14 cellular contexts compared by ENCODE assay signal in genomic region chr20:17863577-17864292, GRCh38.
DNase-seq lines count a peak whose midpoint lies in the region; ATAC-seq and TF ChIP-seq lines count a peak whose summit lies in the region.
"Had no signal": no experiment of that assay in that cellular context is flagged by ENCODE, and none has a peak within 500 bp of the region (broad histone marks: within the 10 kb centered on the region; RNA-seq: fewer than 3 reads in every experiment).

No MANE protein-coding gene starts in this region.

- CTCF ChIA-PET in RWPE1 (lab: Yijun Ruan, JAX): interaction anchor here (0.7 kb wide), 1 partner anchor 372 kb away, joined by 4 read pairs; no protein-coding TSS in a partner anchor

- peak; percentile 79 for DNase-seq in COLO668 (lab: John Stamatoyannopoulos, UW; ENCODE audit: unreplicated experiment)
- peak; percentile 73 for DNase-seq in NCI-H2196 (lab: John Stamatoyannopoulos, UW; ENCODE audit: unreplicated experiment)
- peak; percentile 61 for DNase-seq in fibroblast of peridontal ligament (ENCODE audit: extremely low read depth)
- DNase-seq in ovary: peak; percentile 36 to 79 (median 67)
- no peak for DNase-seq in RWPE1 (ENCODE audit: low spot score)
- no peak for DNase-seq in SKM-1 treated with dmso at 0.1 percent for 144 hours (lab: John Stamatoyannopoulos, UW; ENCODE audit: unreplicated experiment)
- DNase-seq: midbrain, PC-3 had no signal

- H3K4me3 ChIP-seq in ovary: no peak overlapping the region
- H3K4me3 ChIP-seq: BLaER1 treated with 17β-estradiol and CSF1 and Interleukin-3, amounts not matched to agents 10 nM and 100 nM; tibial nerve had no signal

- no peaks in the 10 kb centered on the region for H3K36me3 Mint-ChIP-seq in stimulated activated memory B cell treated with anti-CD40 and anti-IgM and Interleukin-4, amounts not matched to agents 10 μg/mL and 1 μg/mL and 100 μg/mL, for 72 hours
- H3K36me3 Mint-ChIP-seq: activated naive CD8-positive, alpha-beta T cell had no signal

- no peaks in the 10 kb centered on the region for H3K27me3 ChIP-seq in ovary
- H3K27me3 ChIP-seq: tibial nerve had no signal

- POLR2A ChIA-PET in RWPE1 (lab: Yijun Ruan, JAX; ENCODE audit: low non-redundant PET): no interaction called here

- TF ChIP-seq POLR2A in ovary (IDR thresholded peaks at IDR 0.05): no peak

- no peak overlapping the region for H3K27ac Mint-ChIP-seq in stimulated activated memory B cell treated with anti-CD40 and anti-IgM and Interleukin-4, amounts not matched to agents 10 μg/mL and 1 μg/mL and 100 μg/mL, for 72 hours
- H3K27ac Mint-ChIP-seq: activated naive CD8-positive, alpha-beta T cell had no signal

- ATAC-seq in stimulated activated memory B cell treated with anti-CD40 and anti-IgM and Interleukin-4, amounts not matched to agents 10 μg/mL and 1 μg/mL and 100 μg/mL, for 72 hours: no peak
- no peak for ATAC-seq in HG02970 (IDR thresholded peaks at IDR 0.05; ENCODE audit: low FRiP score, unreplicated experiment)
- ATAC-seq: PC-3 had no signal

- H3K4me1 Mint-ChIP-seq in stimulated activated memory B cell treated with anti-CD40 and anti-IgM and Interleukin-4, amounts not matched to agents 10 μg/mL and 1 μg/mL and 100 μg/mL, for 72 hours: peaks cover 39% of the 10 kb centered on the region

- H3K4me3 Mint-ChIP-seq in stimulated activated memory B cell treated with anti-CD40 and anti-IgM and Interleukin-4, amounts not matched to agents 10 μg/mL and 1 μg/mL and 100 μg/mL, for 72 hours: no peak overlapping the region
- H3K4me3 Mint-ChIP-seq: activated naive CD8-positive, alpha-beta T cell; central memory CD8-positive, alpha-beta T cell had no signal

- no peaks in the 10 kb centered on the region for H3K9me3 ChIP-seq in ovary
- H3K9me3 ChIP-seq: BLaER1 treated with 17β-estradiol and CSF1 and Interleukin-3, amounts not matched to agents 10 nM and 100 nM; tibial nerve had no signal

- no peak overlapping the region for H3K27ac ChIP-seq in ovary
- no peak overlapping the region for H3K27ac ChIP-seq in RWPE1
- H3K27ac ChIP-seq: BLaER1 treated with 17β-estradiol and CSF1 and Interleukin-3, amounts not matched to agents 10 nM and 100 nM had no signal

- intact Hi-C loops in ovary (cut with DNase I): no loop called here

- 45 to 58% (median 54%) methylated on average over 11 of the region's 11 CpGs for WGBS in ovary, 3 donors

- no peaks in the 10 kb centered on the region for H3K36me3 ChIP-seq in ovary
- H3K36me3 ChIP-seq: BLaER1 treated with 17β-estradiol and CSF1 and Interleukin-3, amounts not matched to agents 10 nM and 100 nM; tibial nerve had no signal

- TF ChIP-seq EP300 in ovary (IDR thresholded peaks at IDR 0.05): no peak

- no peaks in the 10 kb centered on the region for H3K9me3 Mint-ChIP-seq in stimulated activated memory B cell treated with anti-CD40 and anti-IgM and Interleukin-4, amounts not matched to agents 10 μg/mL and 1 μg/mL and 100 μg/mL, for 72 hours
- H3K9me3 Mint-ChIP-seq: central memory CD8-positive, alpha-beta T cell had no signal

- peaks cover 6% of the 10 kb centered on the region for H3K4me1 ChIP-seq in ovary (ENCODE audit: insufficient read depth)

- peaks cover 36% of the 10 kb centered on the region for H3K27me3 Mint-ChIP-seq in stimulated activated memory B cell treated with anti-CD40 and anti-IgM and Interleukin-4, amounts not matched to agents 10 μg/mL and 1 μg/mL and 100 μg/mL, for 72 hours

- TF ChIP-seq CTCF in ovary (IDR thresholded peaks at IDR 0.05) (no peak), RWPE1 (conservative IDR thresholded peaks at IDR 0.05; ENCODE audit: low read depth) (no peak)

Comparison
In these comparisons a context has a peak if more than half of its experiments do, and no peak if none do; other contexts are left out.
1. DNase-seq: peak in COLO668 (single experiment), NCI-H2196 (single experiment), fibroblast of peridontal ligament (single experiment) and ovary (5 of 5); none in RWPE1 (single experiment) and SKM-1 treated with dmso at 0.1 percent for 144 hours (single experiment).